ENCODE assay signal across 16 cellular contexts in the genomic region with DNA sequence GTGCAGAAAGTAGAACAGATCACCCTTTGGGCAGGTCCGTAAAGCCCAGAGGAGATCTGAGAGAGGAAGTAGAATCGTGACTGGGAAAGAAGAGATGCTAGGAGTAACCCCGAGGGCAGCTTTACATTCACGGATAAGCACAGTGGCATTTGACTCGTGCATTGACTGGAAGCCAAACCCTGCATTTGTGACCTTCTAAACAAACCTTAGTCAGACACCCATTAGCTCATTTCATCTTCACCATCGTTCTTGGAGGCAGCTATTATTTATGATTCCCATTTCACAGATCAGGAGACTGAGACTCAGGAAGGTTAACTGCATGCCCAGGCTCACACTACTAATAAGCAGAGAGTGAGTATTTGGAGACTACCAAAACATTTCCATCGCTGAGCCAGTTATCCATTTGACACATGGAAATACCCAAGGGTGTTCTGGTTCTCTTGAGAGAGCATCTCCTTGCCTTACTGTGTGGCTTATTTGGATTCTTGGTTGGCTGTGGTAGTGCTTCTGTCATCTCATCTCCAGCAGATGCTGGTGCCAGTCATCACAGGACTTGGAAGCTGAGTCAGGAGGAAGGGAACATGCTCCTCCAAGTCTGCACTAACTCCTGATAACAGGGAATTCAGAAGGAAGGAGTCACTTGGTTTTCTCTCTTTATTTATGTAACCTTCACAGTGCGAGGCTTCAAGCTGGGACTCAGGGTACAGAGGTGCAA. TPM values are rescaled to one million over a fixed set of nuclear protein-coding genes. Genes with fewer than 3 reads are reported as not detected.
DNase-seq lines count a peak whose midpoint lies in the region; ATAC-seq and TF ChIP-seq lines count a peak whose summit lies in the region.
"Had no signal": no experiment of that assay in that cellular context is flagged by ENCODE, and none has a peak within 500 bp of the region (broad histone marks: within the 10 kb centered on the region; RNA-seq: fewer than 3 reads in every experiment).

No MANE protein-coding gene starts in this region.

- H2AFZ ChIP-seq in Karpas-422 (ENCODE audit: low read length) = peak overlapping the region; percentile 22; the same call in 1 of the 2 replicates

- peaks cover 23% of the 10 kb centered on the region for H3K4me1 Mint-ChIP-seq in endothelial cell (ENCODE audit: unreplicated experiment)
- peaks cover 52 to 68% of the 10 kb centered on the region in 2 donors for H3K4me1 Mint-ChIP-seq in stimulated activated naive B cell treated with anti-CD40 and anti-IgM and Interleukin-4, amounts not matched to agents 10 μg/mL and 1 μg/mL and 100 μg/mL, for 72 hours
- peaks cover 3% of the 10 kb centered on the region for H3K4me1 Mint-ChIP-seq in activated CD8-positive, alpha-beta T cell treated with anti-CD3 and anti-CD28 coated beads for 36 hours (ENCODE audit: low read depth)

- H3K9me3 ChIP-seq in heart right ventricle (peaks cover 0 to 2% (median 0%) of the 10 kb centered on the region in 11 donors), Karpas-422 (ENCODE audit: low read length) (no peaks in the 10 kb centered on the region)
- H3K9me3 ChIP-seq: breast epithelium had no signal

- H4K20me1 ChIP-seq in Karpas-422 (ENCODE audit: insufficient read depth, low read depth, low read length) = no peaks in the 10 kb centered on the region

- H3K4me3 Mint-ChIP-seq in endothelial cell (ENCODE audit: unreplicated experiment) = peak overlapping the region; percentile 7
- peak overlapping the region; percentile 58 to 79 for H3K4me3 Mint-ChIP-seq in stimulated activated naive B cell treated with anti-CD40 and anti-IgM and Interleukin-4, amounts not matched to agents 10 μg/mL and 1 μg/mL and 100 μg/mL, for 72 hours
- no peak overlapping the region for H3K4me3 Mint-ChIP-seq in activated CD8-positive, alpha-beta T cell treated with anti-CD3 and anti-CD28 coated beads for 36 hours

- WGBS in heart right ventricle, 2 donors = 78 to 79% methylated on average over 8 of the region's 8 CpGs

- no peaks in the 10 kb centered on the region for H3K79me2 ChIP-seq in Karpas-422 (ENCODE audit: low read length)

- no peak for ATAC-seq in heart right ventricle
- ATAC-seq in stimulated activated naive B cell treated with anti-CD40 and anti-IgM and Interleukin-4, amounts not matched to agents 10 μg/mL and 1 μg/mL and 100 μg/mL, for 72 hours (replicated peaks) = peak; percentile 60 to 61
- no peak for ATAC-seq in GM21529 (IDR thresholded peaks at IDR 0.05; ENCODE audit: unreplicated experiment)
- ATAC-seq in activated CD8-positive, alpha-beta T cell treated with anti-CD3 and anti-CD28 coated beads for 36 hours = no peak
- ATAC-seq: HCT116 had no signal

- peaks cover 74% of the 10 kb centered on the region for H3K36me3 Mint-ChIP-seq in endothelial cell (ENCODE audit: low read depth, unreplicated experiment)
- H3K36me3 Mint-ChIP-seq in stimulated activated naive B cell treated with anti-CD40 and anti-IgM and Interleukin-4, amounts not matched to agents 10 μg/mL and 1 μg/mL and 100 μg/mL, for 72 hours = peaks cover 68 to 85% of the 10 kb centered on the region in 2 donors
- no peaks in the 10 kb centered on the region for H3K36me3 Mint-ChIP-seq in activated CD8-positive, alpha-beta T cell treated with anti-CD3 and anti-CD28 coated beads for 36 hours (ENCODE audit: low read depth)

- no peaks in the 10 kb centered on the region for H3K9me3 Mint-ChIP-seq in endothelial cell (ENCODE audit: unreplicated experiment)
- H3K9me3 Mint-ChIP-seq in stimulated activated naive B cell treated with anti-CD40 and anti-IgM and Interleukin-4, amounts not matched to agents 10 μg/mL and 1 μg/mL and 100 μg/mL, for 72 hours = no peaks in the 10 kb centered on the region
- no peaks in the 10 kb centered on the region for H3K9me3 Mint-ChIP-seq in activated CD8-positive, alpha-beta T cell treated with anti-CD3 and anti-CD28 coated beads for 36 hours
- H3K9me3 Mint-ChIP-seq: activated T-helper 2 cell treated with anti-CD3 and anti-CD28 coated beads, Interferon-gamma antibody, Interleukin-2, Interleukin-4, amounts not matched to agents 10 μg/mL and 5 μg/mL and 100 μg/mL, durations not matched to agents 14 hours and 24 hours and 36 hours had no signal

- peak overlapping the region in 7 of 10 donors; percentile 8 to 77 (median 32) for H3K27ac ChIP-seq in heart right ventricle
- H3K27ac ChIP-seq in Karpas-422 (ENCODE audit: low read length) = peak overlapping the region; percentile 96

- H3K9ac ChIP-seq in Karpas-422 (ENCODE audit: low read length) = peak overlapping the region; percentile 57

- no peak for DNase-seq in heart right ventricle
- DNase-seq in cardiac septum (ENCODE audit: low spot score) = no peak
- DNase-seq in Karpas-422 = no peak
- no peak for DNase-seq in endothelial cell (ENCODE audit: low spot score)
- DNase-seq in stimulated activated naive B cell treated with anti-CD40 and anti-IgM and Interleukin-4, amounts not matched to agents 10 μg/mL and 1 μg/mL and 100 μg/mL, for 72 hours = no peak
- DNase-seq in activated CD8-positive, alpha-beta T cell treated with anti-CD3 and anti-CD28 coated beads for 36 hours = no peak
- DNase-seq in central memory CD4-positive, alpha-beta T cell = no peak
- DNase-seq: 8988T; activated CD4-positive, alpha-beta T cell treated with anti-CD3 and anti-CD28 coated beads for 1 hour; erythroblast; stimulated activated CD4-positive, alpha-beta T cell treated with anti-CD3 and anti-CD28 coated beads, Interleukin-1b, Interleukin-23, amount 100 ng/mL, for 48 hours; stimulated activated naive CD4-positive, alpha-beta T cell treated with Interleukin-2 at 50 U/mL for 16 hours had no signal

- no peaks in the 10 kb centered on the region for H3K27me3 ChIP-seq in heart right ventricle
- no peaks in the 10 kb centered on the region for H3K27me3 ChIP-seq in Karpas-422 (ENCODE audit: low read length)
- H3K27me3 ChIP-seq: breast epithelium had no signal

- peak overlapping the region; percentile 80 for H3K27ac Mint-ChIP-seq in endothelial cell (ENCODE audit: unreplicated experiment)
- H3K27ac Mint-ChIP-seq in stimulated activated naive B cell treated with anti-CD40 and anti-IgM and Interleukin-4, amounts not matched to agents 10 μg/mL and 1 μg/mL and 100 μg/mL, for 72 hours = peak overlapping the region; percentile 93
- no peak overlapping the region for H3K27ac Mint-ChIP-seq in activated CD8-positive, alpha-beta T cell treated with anti-CD3 and anti-CD28 coated beads for 36 hours
- H3K27ac Mint-ChIP-seq: activated T-helper 2 cell treated with anti-CD3 and anti-CD28 coated beads, Interferon-gamma antibody, Interleukin-2, Interleukin-4, amounts not matched to agents 10 μg/mL and 5 μg/mL and 100 μg/mL, durations not matched to agents 14 hours and 24 hours and 36 hours had no signal

- H3K9me2 ChIP-seq in Karpas-422 (replicated peaks; ENCODE audit: insufficient read depth, low read length) = no peaks in the 10 kb centered on the region

- CTCF ChIA-PET in activated CD8-positive, alpha-beta T cell treated with anti-CD3 and anti-CD28 coated beads for 36 hours (lab: Charles Lee) = no interaction called here

- H3K4me3 ChIP-seq in heart right ventricle (no peak overlapping the region), Karpas-422 (ENCODE audit: low read length) (peak overlapping the region; percentile 45)
- H3K4me3 ChIP-seq: breast epithelium had no signal

- intact Hi-C loops in heart right ventricle (cut with DNase I) (loop anchor here in 3 of 10 donors (10.0 kb wide), 1 partner anchor 57 kb away; the partner anchor contains the start of gene RASGRP3 (in 3 of the 3)), cardiac septum (cut with DNase I) (no loop called here)
- intact Hi-C loops in activated CD8-positive, alpha-beta T cell treated with anti-CD3 and anti-CD28 coated beads for 36 hours (cut with micrococcal nuclease) = no loop called here

- H3K27me3 Mint-ChIP-seq in endothelial cell (ENCODE audit: unreplicated experiment) = no peaks in the 10 kb centered on the region
- H3K27me3 Mint-ChIP-seq in stimulated activated naive B cell treated with anti-CD40 and anti-IgM and Interleukin-4, amounts not matched to agents 10 μg/mL and 1 μg/mL and 100 μg/mL, for 72 hours = no peaks in the 10 kb centered on the region
- H3K27me3 Mint-ChIP-seq in activated CD8-positive, alpha-beta T cell treated with anti-CD3 and anti-CD28 coated beads for 36 hours = no peaks in the 10 kb centered on the region

- H3K36me3 ChIP-seq in heart right ventricle (peaks cover 0 to 92% (median 7%) of the 10 kb centered on the region in 9 donors), Karpas-422 (ENCODE audit: insufficient read depth, low read length) (no peaks in the 10 kb centered on the region)
- H3K36me3 ChIP-seq: breast epithelium had no signal

- peak overlapping the region; percentile 65 for H3K4me2 ChIP-seq in Karpas-422 (ENCODE audit: low read depth, low read length, poor library complexity, severe bottlenecking)

- H3K4me1 ChIP-seq in heart right ventricle = peaks cover 0 to 37% (median 28%) of the 10 kb centered on the region in 9 donors
- peaks cover 59% of the 10 kb centered on the region for H3K4me1 ChIP-seq in Karpas-422 (ENCODE audit: low read length)
- H3K4me1 ChIP-seq: breast epithelium had no signal

- POLR2A ChIA-PET in activated CD8-positive, alpha-beta T cell treated with anti-CD3 and anti-CD28 coated beads for 36 hours (lab: Charles Lee) = no interaction called here

- no peak for TF ChIP-seq CTCF in heart right ventricle (IDR thresholded peaks at IDR 0.05)
- TF ChIP-seq CTCF in endothelial cell (IDR thresholded peaks at IDR 0.05; ENCODE audit: unreplicated experiment) = no peak
- TF ChIP-seq CTCF in activated CD8-positive, alpha-beta T cell treated with anti-CD3 and anti-CD28 coated beads for 36 hours (IDR thresholded peaks at IDR 0.05) = no peak

RNA-seq across cellular contexts. Expression of gene RASGRP3, which starts 55.1 kb away (rescaled TPM):
- total RNA-seq in heart right ventricle (10 to 100 TPM; 46.9 to 77.4 (median 66.4) TPM), cardiac septum (49.4 TPM), endothelial cell (ENCODE audit: unreplicated experiment) (487 TPM)
- 10 to 100 TPM; 14.9 to 22.4 TPM for polyA plus RNA-seq in heart right ventricle
- 15.3 and 19.3 TPM in 2 replicates for total RNA-seq in Karpas-422 (2014; rRNA removed; shearing (Covaris generic); ENCODE audit: low replicate concordance)
- total RNA-seq in activated CD8-positive, alpha-beta T cell treated with anti-CD3 and anti-CD28 coated beads for 36 hours = 1 to 10 TPM in 1 of 2 experiments, under 1 TPM in 1; 0.98 to 1.6 TPM

Comparison
In these comparisons a context has a peak if more than half of its experiments do, and no peak if none do; other contexts are left out.
1. ATAC-seq: peak in stimulated activated naive B cell treated with anti-CD40 and anti-IgM and Interleukin-4, amounts not matched to agents 10 μg/mL and 1 μg/mL and 100 μg/mL, for 72 hours (2 of 2); none in heart right ventricle (0 of 8), GM21529 (single experiment) and activated CD8-positive, alpha-beta T cell treated with anti-CD3 and anti-CD28 coated beads for 36 hours (single experiment).